8 cellular contexts compared by ENCODE assay signal in genomic region chrX:130109429-130110378, GRCh38. TPM values are rescaled to one million over a fixed set of nuclear protein-coding genes. Genes with fewer than 3 reads are reported as not detected.
DNase-seq lines count a peak whose midpoint lies in the region; ATAC-seq and TF ChIP-seq lines count a peak whose summit lies in the region.

No MANE protein-coding gene starts in this region.

- intact Hi-C loops in lower lobe of right lung (cut with DNase I) (no loop called here), upper lobe of right lung (cut with DNase I) (no loop called here)

- TF ChIP-seq CTCF in Loucy (conservative IDR thresholded peaks at IDR 0.05; ENCODE audit: low read length) (no peak), brain (conservative IDR thresholded peaks at IDR 0.05) (no peak), lower lobe of right lung (IDR thresholded peaks at IDR 0.05) (no peak), upper lobe of right lung (IDR thresholded peaks at IDR 0.05) (no peak)

- H3K4me3 Mint-ChIP-seq in activated CD8-positive, alpha-beta memory T cell treated with anti-CD3 and anti-CD28 coated beads, Interleukin-2, amount 10 ng/mL, durations not matched to agents 7 days and 5 days = peak overlapping the region; percentile 93
- peak overlapping the region; percentile 71 to 86 (median 79) for H3K4me3 Mint-ChIP-seq in brain

- H3K4me1 ChIP-seq in Loucy (ENCODE audit: insufficient read depth, low read length, poor library complexity, severe bottlenecking) = peaks cover 11% of the 10 kb centered on the region
- H3K4me1 ChIP-seq in lower lobe of right lung = peaks cover 9% of the 10 kb centered on the region
- peaks cover 14% of the 10 kb centered on the region for H3K4me1 ChIP-seq in upper lobe of right lung

- H3K9me2 ChIP-seq in Loucy (replicated peaks; ENCODE audit: low read depth, low read length) = no peaks in the 10 kb centered on the region

- DNase-seq in activated CD8-positive, alpha-beta memory T cell treated with anti-CD3 and anti-CD28 coated beads, Interleukin-2, amount 10 ng/mL, durations not matched to agents 7 days and 5 days = no peak
- no peak for DNase-seq in activated CD8-positive, alpha-beta memory T cell treated with anti-CD3 and anti-CD28 coated beads, Interleukin-2, amount 50 U/mL, for 4 hours
- DNase-seq in lower lobe of right lung = peak; percentile 48
- DNase-seq in upper lobe of right lung = no peak
- no peak for DNase-seq in SW 1271 (lab: John Stamatoyannopoulos, UW)
- no peak for DNase-seq in stimulated activated CD4-positive, alpha-beta T cell treated with anti-CD3 and anti-CD28 coated beads, Interleukin-1b, Interleukin-23, amount 100 ng/mL, for 48 hours

- no peaks in the 10 kb centered on the region for H3K36me3 ChIP-seq in Loucy (ENCODE audit: insufficient read depth, low read length)
- no peaks in the 10 kb centered on the region for H3K36me3 ChIP-seq in lower lobe of right lung
- no peaks in the 10 kb centered on the region for H3K36me3 ChIP-seq in upper lobe of right lung

- peak overlapping the region; percentile 96 for H3K4me2 ChIP-seq in Loucy (ENCODE audit: low read depth, low read length, poor library complexity, severe bottlenecking)

- H3K79me2 ChIP-seq in Loucy (ENCODE audit: insufficient read depth, low read length) = peaks cover 51% of the 10 kb centered on the region

- H3F3A ChIP-seq in Loucy (ENCODE audit: low read depth) = no peaks in the 10 kb centered on the region

- H3K9ac ChIP-seq in Loucy (ENCODE audit: low read depth, low read length, poor library complexity, severe bottlenecking) = peak overlapping the region; percentile 89

- H3K9me3 ChIP-seq in Loucy (ENCODE audit: insufficient read depth, low read depth, low read length) (no peaks in the 10 kb centered on the region), lower lobe of right lung (no peaks in the 10 kb centered on the region), upper lobe of right lung (no peaks in the 10 kb centered on the region)

- H4K20me1 ChIP-seq in Loucy (ENCODE audit: insufficient read depth, low read length, poor library complexity, severe bottlenecking) = peaks cover 31% of the 10 kb centered on the region

- H3K27ac Mint-ChIP-seq in activated CD8-positive, alpha-beta memory T cell treated with anti-CD3 and anti-CD28 coated beads, Interleukin-2, amount 10 ng/mL, durations not matched to agents 7 days and 5 days = peak overlapping the region; percentile 94
- H3K27ac Mint-ChIP-seq in brain = peak overlapping the region in 2 of 5 experiments; percentile 62 to 67

- ATAC-seq in activated CD8-positive, alpha-beta memory T cell treated with anti-CD3 and anti-CD28 coated beads, Interleukin-2, amount 10 ng/mL, durations not matched to agents 7 days and 5 days = peak; percentile 27
- ATAC-seq in lower lobe of right lung (peak; percentile 31 to 44), upper lobe of right lung (peak; percentile 28)

- H3K9me3 Mint-ChIP-seq in activated CD8-positive, alpha-beta memory T cell treated with anti-CD3 and anti-CD28 coated beads, Interleukin-2, amount 10 ng/mL, durations not matched to agents 7 days and 5 days (ENCODE audit: low read depth) = no peaks in the 10 kb centered on the region
- H3K9me3 Mint-ChIP-seq in brain = peaks cover 0 to 18% (median 0%) of the 10 kb centered on the region in 5 experiments

- H3K27ac ChIP-seq in lower lobe of right lung (peak overlapping the region; percentile 87), upper lobe of right lung (peak overlapping the region; percentile 84)

- H3K36me3 Mint-ChIP-seq in activated CD8-positive, alpha-beta memory T cell treated with anti-CD3 and anti-CD28 coated beads, Interleukin-2, amount 10 ng/mL, durations not matched to agents 7 days and 5 days = peaks cover 8% of the 10 kb centered on the region
- no peaks in the 10 kb centered on the region for H3K36me3 Mint-ChIP-seq in brain

- H3K27me3 ChIP-seq in Loucy (ENCODE audit: insufficient read depth, low read length, poor library complexity, severe bottlenecking) = no peaks in the 10 kb centered on the region
- no peaks in the 10 kb centered on the region for H3K27me3 ChIP-seq in lower lobe of right lung (ENCODE audit: low read depth)
- no peaks in the 10 kb centered on the region for H3K27me3 ChIP-seq in upper lobe of right lung

- peaks cover 42% of the 10 kb centered on the region for H3K4me1 Mint-ChIP-seq in activated CD8-positive, alpha-beta memory T cell treated with anti-CD3 and anti-CD28 coated beads, Interleukin-2, amount 10 ng/mL, durations not matched to agents 7 days and 5 days
- H3K4me1 Mint-ChIP-seq in brain = peaks cover 20% of the 10 kb centered on the region

- H3K4me3 ChIP-seq in Loucy (ENCODE audit: low read length, poor library complexity, severe bottlenecking) = peak overlapping the region; percentile 88
- H3K4me3 ChIP-seq in lower lobe of right lung = peak overlapping the region; percentile 66
- peak overlapping the region; percentile 65 for H3K4me3 ChIP-seq in upper lobe of right lung

- H3K27me3 Mint-ChIP-seq in activated CD8-positive, alpha-beta memory T cell treated with anti-CD3 and anti-CD28 coated beads, Interleukin-2, amount 10 ng/mL, durations not matched to agents 7 days and 5 days = no peaks in the 10 kb centered on the region
- peaks cover 53% of the 10 kb centered on the region for H3K27me3 Mint-ChIP-seq in brain

- H2AFZ ChIP-seq in Loucy (ENCODE audit: low read length) = no peak overlapping the region

- CTCF ChIA-PET in activated CD8-positive, alpha-beta memory T cell treated with anti-CD3 and anti-CD28 coated beads, Interleukin-2, amount 10 ng/mL, durations not matched to agents 7 days and 5 days (lab: Charles Lee) = interaction anchor here (0.9 to 5.7 kb wide), 6 partner anchors 11 to 29 kb away, joined by 3 to 38 read pairs (median 6); no protein-coding TSS in a partner anchor

RNA-seq across cellular contexts. Expression of gene ELF4, which starts 0.6 kb away (rescaled TPM):
- 10 to 100 TPM; 36.2 to 52.7 TPM for total RNA-seq in activated CD8-positive, alpha-beta memory T cell treated with anti-CD3 and anti-CD28 coated beads, Interleukin-2, amount 10 ng/mL, durations not matched to agents 7 days and 5 days
- polyA plus RNA-seq in brain (ENCODE audit: insufficient read depth, low read depth, low replicate concordance) = 9.9 TPM
- 24.1 TPM for total RNA-seq in lower lobe of right lung
- total RNA-seq in upper lobe of right lung = 23.8 TPM

RNA-seq across cellular contexts. Expression of gene AIFM1, which starts 55.9 kb away (rescaled TPM):
- 10 to 100 TPM; 47.3 to 59.6 TPM for total RNA-seq in activated CD8-positive, alpha-beta memory T cell treated with anti-CD3 and anti-CD28 coated beads, Interleukin-2, amount 10 ng/mL, durations not matched to agents 7 days and 5 days
- 30.0 TPM for polyA plus RNA-seq in brain (ENCODE audit: insufficient read depth, low read depth, low replicate concordance)
- 23.1 TPM for total RNA-seq in lower lobe of right lung
- total RNA-seq in upper lobe of right lung = 23.2 TPM
